8 cellular contexts compared by ENCODE assay signal in genomic region chrX:154477891-154478477, GRCh38. TPM values are rescaled to one million over a fixed set of nuclear protein-coding genes. Genes with fewer than 3 reads are reported as not detected.
A peak's percentile ranks its signal among the peaks of the same experiment; 100 is the strongest.
DNase-seq lines count a peak whose midpoint lies in the region; ATAC-seq, FAIRE-seq and TF ChIP-seq lines count a peak whose summit lies in the region.

No MANE protein-coding gene starts in this region.

- SMC1A ChIA-PET in GM12878 (lab: Charles Lee; ENCODE audit: uncharacterized antibody, unreplicated experiment) = no interaction called here

- TF ChIP-seq CTCF in heart left ventricle (IDR thresholded peaks at IDR 0.05) = no peak
- no peak for TF ChIP-seq CTCF in GM12878 (IDR thresholded peaks at IDR 0.05 in 2 of 3, conservative IDR thresholded peaks at IDR 0.05 in 1 of 3; ENCODE audit: control insufficient read depth in 2 of 3, extremely low read depth in 1 of 3, insufficient read depth in 1 of 3, low read depth in 3 of 3, low read length in 3 of 3)

- no peaks in the 10 kb centered on the region for H3K79me1 ChIP-seq in mesendoderm (ENCODE audit: low read length)

- peak overlapping the region; percentile 71 for H3K56ac ChIP-seq in mesendoderm (ENCODE audit: low read length)

- in situ Hi-C loops in GM12878 (cut with MboI) = no loop called here

- no peak overlapping the region for H4K5ac ChIP-seq in mesendoderm (ENCODE audit: low read length)

- peak overlapping the region; percentile 23 to 67 (median 58) for H3K4me3 ChIP-seq in heart left ventricle
- peak overlapping the region; percentile 58; the same call in 1 of the 2 replicates for H3K4me3 ChIP-seq in GM12878
- H3K4me3 ChIP-seq in mesendoderm (ENCODE audit: low read length) = peak overlapping the region; percentile 34
- peak overlapping the region in 1 of 2 donors; percentile 55 for H3K4me3 ChIP-seq in aorta (ENCODE audit: low read length in 2 of 2)

- H3K9ac ChIP-seq in GM12878 (ENCODE audit: control insufficient read depth, insufficient read depth, low read length) (peak overlapping the region; percentile 50; the same call in 1 of the 2 replicates), mesendoderm (ENCODE audit: low read length) (peak overlapping the region; percentile 60)

- H3K18ac ChIP-seq in mesendoderm (ENCODE audit: low read length) = no peak overlapping the region

- DNase-seq in heart left ventricle (no peak), left ventricle myocardium superior (no peak), GM12878 (ENCODE audit: low read depth, low spot score) (no peak), mesendoderm (no peak), aorta (peak; percentile 51 to 76), HTR-8/SVneo (ENCODE audit: insufficient read length, low spot score) (no peak)

- H3K4me1 ChIP-seq in heart left ventricle (peaks cover 0 to 9% (median 0%) of the 10 kb centered on the region in 12 donors), GM12878 (ENCODE audit: control insufficient read depth, insufficient read depth, low read length) (no peaks in the 10 kb centered on the region; the same call in 1 of the 2 replicates), mesendoderm (ENCODE audit: control insufficient read depth, low read depth, low read length) (no peaks in the 10 kb centered on the region), aorta (ENCODE audit: control insufficient read depth in 1 of 2, insufficient read depth in 2 of 2, low read length in 2 of 2) (no peaks in the 10 kb centered on the region)

- no peak overlapping the region for H3K23ac ChIP-seq in mesendoderm (ENCODE audit: low read length)

- H3K4me2 ChIP-seq in GM12878 (ENCODE audit: control insufficient read depth, insufficient read depth) = peak overlapping the region; percentile 94
- H3K4me2 ChIP-seq in mesendoderm (ENCODE audit: low read length) = peak overlapping the region; percentile 34

- H3K79me2 ChIP-seq in GM12878 (ENCODE audit: control insufficient read depth, insufficient read depth, low read length) (no peaks in the 10 kb centered on the region; the same call in 1 of the 2 replicates), mesendoderm (ENCODE audit: control insufficient read depth, insufficient read depth, low read length) (no peaks in the 10 kb centered on the region)

- ATAC-seq in heart left ventricle (no peak), left ventricle myocardium superior (no peak), GM12878 (no peak), aorta (ENCODE audit: low FRiP score) (no peak), HG03280 (IDR thresholded peaks at IDR 0.05; ENCODE audit: unreplicated experiment) (no peak), GM19351 (IDR thresholded peaks at IDR 0.05; ENCODE audit: unreplicated experiment) (no peak)

- TF ChIP-seq POLR2A in heart left ventricle (IDR thresholded peaks at IDR 0.05) (no peak), GM12878 (IDR thresholded peaks at IDR 0.05; ENCODE audit: low read depth, low read length) (no peak)

- intact Hi-C loops in heart left ventricle (cut with DNase I) (loop anchor here in 2 of 10 donors (5.0 kb wide), 3 partner anchors 39 to 81 kb away; partner anchors contain the start of genes FAM3A (in 1 of the 2), GDI1 (in 1 of the 2) and RPL10 (in 1 of the 2)), left ventricle myocardium superior (cut with micrococcal nuclease) (no loop called here), GM12878 (cut with micrococcal nuclease; ENCODE audit: unreplicated experiment) (loop anchor here (2.0 to 5.0 kb wide), 3 partner anchors 39 to 67 kb away; partner anchors contain the start of genes FAM3A, GDI1 and TAFAZZIN), aorta (cut with DNase I) (loop anchor here in 1 of 2 donors (1.0 kb wide), 1 partner anchor 34 kb away; the partner anchor contains the start of gene FAM50A)

- no peak overlapping the region for H2BK5ac ChIP-seq in mesendoderm (ENCODE audit: low read length)

- H4K8ac ChIP-seq in mesendoderm (ENCODE audit: low read depth, low read length) = no peak overlapping the region

- no peaks in the 10 kb centered on the region for H4K20me1 ChIP-seq in GM12878 (ENCODE audit: control insufficient read depth, insufficient read depth)

- 59 to 72% (median 64%) methylated on average over 24 of the region's 24 CpGs for WGBS in heart left ventricle, 4 donors
- 51% methylated on average over 21 of the region's 24 CpGs for WGBS in GM12878 (ENCODE audit: insufficient coverage, insufficient replicate concordance, low lambda C conversion rate, missing lambda C conversion rate)
- no CpG with 5 or more reads among the region's 24 CpGs for WGBS in mesendoderm (ENCODE audit: extremely low coverage, insufficient coverage, low lambda C conversion rate)
- whole genome bisulfite sequencing in aorta, 2 donors = 47 to 63% methylated on average over 24 of the region's 24 CpGs

- POLR2A ChIA-PET in GM12878 (lab: Charles Lee) = interaction anchor here (0.7 to 1.4 kb wide), 4 partner anchors 9 to 20 kb away, joined by 3 to 7 read pairs (median 3); partner anchors contain the start of gene UBL4A

- no peak overlapping the region for H2BK120ac ChIP-seq in mesendoderm (ENCODE audit: low read depth, low read length)

- TF ChIP-seq EP300 in GM12878 (IDR thresholded peaks at IDR 0.05; ENCODE audit: borderline replicate concordance in 1 of 2, control insufficient read depth in 1 of 2, low read depth in 2 of 2, low read length in 2 of 2) = no peak

- RAD21 ChIA-PET in GM12878 (lab: Charles Lee; ENCODE audit: unreplicated experiment) = interaction anchor here (0.8 kb wide), 2 partner anchors 9 to 48 kb away, joined by 3 to 4 read pairs; no protein-coding TSS in a partner anchor

- no peak for TF ChIP-seq RAD21 in GM12878 (IDR thresholded peaks at IDR 0.05; ENCODE audit: insufficient read depth, low read depth, low read length)

- H2AK5ac ChIP-seq in mesendoderm (ENCODE audit: low read length) = no peak overlapping the region

- H3K27me3 ChIP-seq in heart left ventricle = no peaks in the 10 kb centered on the region
- no peaks in the 10 kb centered on the region for H3K27me3 ChIP-seq in GM12878 (replicated peaks in 1 of 2; ENCODE audit: control insufficient read depth in 2 of 2, insufficient read depth in 2 of 2, low read length in 1 of 2)
- H3K27me3 ChIP-seq in mesendoderm (ENCODE audit: insufficient read depth, low read length, poor library complexity) = no peaks in the 10 kb centered on the region
- no peaks in the 10 kb centered on the region for H3K27me3 ChIP-seq in aorta (ENCODE audit: control insufficient read depth in 1 of 2, insufficient read depth in 2 of 2, low read length in 1 of 2)

- CTCF ChIA-PET in GM12878 (lab: Yijun Ruan, JAX) = no interaction called here

- BruUV-seq in GM12878 (replicated peaks; lab: Mats Ljungman, UMichigan) = TSS peak; percentile 84

- no peak overlapping the region for H3K4ac ChIP-seq in mesendoderm (ENCODE audit: low read depth, low read length)

- no peak for FAIRE-seq in GM12878 (lab: Jason Lieb, UNC)
- no peak for FAIRE-seq in HTR-8/SVneo (lab: Jason Lieb, UNC)

- no peak overlapping the region for H2BK15ac ChIP-seq in mesendoderm (replicated peaks; ENCODE audit: low read depth)

- peak overlapping the region in 9 of 12 donors; percentile 24 to 88 (median 84) for H3K27ac ChIP-seq in heart left ventricle
- H3K27ac ChIP-seq in GM12878 (ENCODE audit: control insufficient read depth, insufficient read depth) = no peak overlapping the region
- H3K27ac ChIP-seq in mesendoderm (ENCODE audit: low read depth, low read length) = no peak overlapping the region
- no peak overlapping the region for H3K27ac ChIP-seq in aorta (ENCODE audit: low read depth in 1 of 2, low read length in 2 of 2)

- H3K36me3 ChIP-seq in heart left ventricle (no peaks in the 10 kb centered on the region), GM12878 (ENCODE audit: control insufficient read depth in 2 of 2, insufficient read depth in 2 of 2, low read length in 1 of 2) (no peaks in the 10 kb centered on the region), mesendoderm (ENCODE audit: control insufficient read depth, insufficient read depth, low read length) (no peaks in the 10 kb centered on the region), aorta (ENCODE audit: control insufficient read depth in 1 of 2, insufficient read depth in 2 of 2, low read length in 1 of 2) (no peaks in the 10 kb centered on the region)

- no peak overlapping the region for H2AFZ ChIP-seq in GM12878 (ENCODE audit: control insufficient read depth, low read depth, low read length)

- no peaks in the 10 kb centered on the region for H3K9me3 ChIP-seq in heart left ventricle
- no peaks in the 10 kb centered on the region; the same call in 2 of the 3 replicates for H3K9me3 ChIP-seq in GM12878 (replicated peaks; ENCODE audit: control insufficient read depth, insufficient read depth, low read length)
- no peaks in the 10 kb centered on the region for H3K9me3 ChIP-seq in aorta (ENCODE audit: control insufficient read depth, low read length)

RNA-seq across cellular contexts. Expression of gene LAGE3, which starts 1.1 kb away (rescaled TPM):
- total RNA-seq in heart left ventricle (10 to 100 TPM; 16.2 to 23.6 (median 18.9) TPM), left ventricle myocardium superior (20.7 TPM), GM12878 (2014; rRNA removed) (32.0 and 34.6 TPM in 2 replicates), GM12878 (2014; rRNA removed; fragmentation: Illumina TruSeq; extraction: Trizol) (8.9 and 9.5 TPM in 2 replicates), GM12878 (2021) (26.2 and 27.6 TPM in 2 replicates), aorta (1 to 10 TPM; 6.0 to 8.3 TPM)
- polyA plus RNA-seq in heart left ventricle (10 to 100 TPM; 15.1 to 26.8 TPM), GM12878 (2011; rRNA removed) (6.1 and 11.8 TPM in 2 replicates), GM12878 (2014; fragmentation: Illumina TruSeq; extraction: Trizol) (1.0 and 6.4 TPM in 2 replicates), GM12878 (2014; fragmentation: Nextera tagmentation; extraction: Ambion mirVana) (10 to 100 TPM in 1 of 2 experiments, 1 to 10 TPM in 1; 5.3 to 10.2 TPM), GM12878 (2014; rRNA removed) (28.5 and 31.7 TPM in 2 replicates), GM12878 (2016; fragmentation: Nextera tagmentation; extraction: Ambion mirVana) (10 to 100 TPM; 62.8 to 63.7 TPM), aorta (1 to 10 TPM; 3.5 to 9.1 TPM)
- total RNA-seq in GM12878 (2013; cell fraction: nucleolus; rRNA removed) = 0.96 TPM in 1 of 2 replicates, not detected in the other
- polyA plus RNA-seq in GM12878 (2011; ENCODE audit: low read depth) = 17.0 TPM
- 19.7 and 23.9 TPM in 2 replicates for polyA plus RNA-seq in GM12878 (2011; cell fraction: cytosol; rRNA removed)
- 14.8 and 16.4 TPM in 2 replicates for polyA plus RNA-seq in GM12878 (2011; cell fraction: nucleus; rRNA removed)
- polyA plus RNA-seq in GM12878 (2012) = 19.0 and 19.9 TPM in 2 replicates
- 2.2 and 5.6 TPM in 2 replicates for polyA minus RNA-seq in GM12878 (2011; rRNA and poly(A)+ RNA removed)
- 3.4 and 3.5 TPM in 2 replicates for polyA minus RNA-seq in GM12878 (2011; cell fraction: cytosol; rRNA and poly(A)+ RNA removed)
- 1.7 and 2.2 TPM in 2 replicates for polyA minus RNA-seq in GM12878 (2011; cell fraction: nucleus; rRNA and poly(A)+ RNA removed)
- polyA plus RNA-seq in mesendoderm (2013, experiment 1 of 2) = 45.4 TPM
- polyA plus RNA-seq in mesendoderm (2013, experiment 2 of 2) = 45.3 TPM

RNA-seq across cellular contexts. Expression of gene UBL4A, which starts 8.4 kb away (rescaled TPM):
- 10 to 100 TPM; 40.6 to 92.8 (median 53.7) TPM for total RNA-seq in heart left ventricle
- polyA plus RNA-seq in heart left ventricle = 10 to 100 TPM; 34.6 to 72.8 TPM
- total RNA-seq in left ventricle myocardium superior = 58.6 TPM
- total RNA-seq in GM12878 (2013; cell fraction: nucleolus; rRNA removed) = 9.6 and 12.4 TPM in 2 replicates
- 44.2 and 45.6 TPM in 2 replicates for total RNA-seq in GM12878 (2014; rRNA removed)
- total RNA-seq in GM12878 (2014; rRNA removed; fragmentation: Illumina TruSeq; extraction: Trizol) = 24.7 and 26.0 TPM in 2 replicates
- 34.3 and 38.0 TPM in 2 replicates for total RNA-seq in GM12878 (2021)
- 7.4 TPM for polyA plus RNA-seq in GM12878 (2011; ENCODE audit: low read depth)
- 14.4 and 20.4 TPM in 2 replicates for polyA plus RNA-seq in GM12878 (2011; rRNA removed)
- 34.6 and 48.8 TPM in 2 replicates for polyA plus RNA-seq in GM12878 (2011; cell fraction: cytosol; rRNA removed)
- 30.8 and 32.9 TPM in 2 replicates for polyA plus RNA-seq in GM12878 (2011; cell fraction: nucleus; rRNA removed)
- polyA plus RNA-seq in GM12878 (2012) = 14.7 and 18.8 TPM in 2 replicates
- 12.2 and 30.0 TPM in 2 replicates for polyA plus RNA-seq in GM12878 (2014; fragmentation: Illumina TruSeq; extraction: Trizol)
- polyA plus RNA-seq in GM12878 (2014; fragmentation: Nextera tagmentation; extraction: Ambion mirVana) = 1 to 10 TPM; 4.2 to 7.0 TPM
- polyA plus RNA-seq in GM12878 (2014; rRNA removed) = 41.1 and 43.1 TPM in 2 replicates
- polyA plus RNA-seq in GM12878 (2016; fragmentation: Nextera tagmentation; extraction: Ambion mirVana) = 10 to 100 TPM; 49.8 to 49.9 TPM
- 14.3 and 29.7 TPM in 2 replicates for polyA minus RNA-seq in GM12878 (2011; rRNA and poly(A)+ RNA removed)
- 13.2 and 16.3 TPM in 2 replicates for polyA minus RNA-seq in GM12878 (2011; cell fraction: cytosol; rRNA and poly(A)+ RNA removed)
- polyA minus RNA-seq in GM12878 (2011; cell fraction: nucleus; rRNA and poly(A)+ RNA removed) = 11.8 and 18.9 TPM in 2 replicates
- 13.6 TPM for polyA plus RNA-seq in mesendoderm (2013, experiment 1 of 2)
- polyA plus RNA-seq in mesendoderm (2013, experiment 2 of 2) = 14.1 TPM
- total RNA-seq in aorta = 10 to 100 TPM; 20.5 to 27.2 TPM
- 10 to 100 TPM; 24.3 to 26.6 TPM for polyA plus RNA-seq in aorta

RNA-seq across cellular contexts. Expression of gene SLC10A3, which starts 12.4 kb away (rescaled TPM):
- 10 to 100 TPM in 8 of 9 donors, 1 to 10 TPM in 1; 8.3 to 33.3 (median 15.5) TPM for total RNA-seq in heart left ventricle
- 10 to 100 TPM; 12.2 to 50.6 TPM for polyA plus RNA-seq in heart left ventricle
- 12.2 TPM for total RNA-seq in left ventricle myocardium superior
- total RNA-seq in GM12878 (2013; cell fraction: nucleolus; rRNA removed) = 6.6 and 6.9 TPM in 2 replicates
- total RNA-seq in GM12878 (2014; rRNA removed) = 10.3 and 14.1 TPM in 2 replicates
- 6.4 and 7.8 TPM in 2 replicates for total RNA-seq in GM12878 (2014; rRNA removed; fragmentation: Illumina TruSeq; extraction: Trizol)
- 14.2 and 16.4 TPM in 2 replicates for total RNA-seq in GM12878 (2021)
- polyA plus RNA-seq in GM12878 (2011; ENCODE audit: low read depth) = 9.2 TPM
- 2.1 and 4.8 TPM in 2 replicates for polyA plus RNA-seq in GM12878 (2011; rRNA removed)
- polyA plus RNA-seq in GM12878 (2011; cell fraction: cytosol; rRNA removed) = 6.9 and 11.1 TPM in 2 replicates
- 16.0 and 17.5 TPM in 2 replicates for polyA plus RNA-seq in GM12878 (2011; cell fraction: nucleus; rRNA removed)
- polyA plus RNA-seq in GM12878 (2012) = 12.1 and 18.1 TPM in 2 replicates
- 0.90 and 5.4 TPM in 2 replicates for polyA plus RNA-seq in GM12878 (2014; fragmentation: Illumina TruSeq; extraction: Trizol)
- polyA plus RNA-seq in GM12878 (2014; fragmentation: Nextera tagmentation; extraction: Ambion mirVana) = 1 to 10 TPM; 1.7 to 3.6 TPM
- polyA plus RNA-seq in GM12878 (2014; rRNA removed) = 14.7 and 16.4 TPM in 2 replicates
- polyA plus RNA-seq in GM12878 (2016; fragmentation: Nextera tagmentation; extraction: Ambion mirVana) = 10 to 100 TPM; 19.6 to 23.5 TPM
- polyA minus RNA-seq in GM12878 (2011; rRNA and poly(A)+ RNA removed) = 4.1 and 8.3 TPM in 2 replicates
- 2.9 and 3.6 TPM in 2 replicates for polyA minus RNA-seq in GM12878 (2011; cell fraction: cytosol; rRNA and poly(A)+ RNA removed)
- polyA minus RNA-seq in GM12878 (2011; cell fraction: nucleus; rRNA and poly(A)+ RNA removed) = 7.6 and 10.1 TPM in 2 replicates
- polyA plus RNA-seq in mesendoderm (2013, experiment 1 of 2) = 8.7 TPM
- 8.9 TPM for polyA plus RNA-seq in mesendoderm (2013, experiment 2 of 2)
- 10 to 100 TPM; 24.2 to 27.7 TPM for total RNA-seq in aorta
- polyA plus RNA-seq in aorta = 10 to 100 TPM; 16.8 to 38.8 TPM

RNA-seq across cellular contexts. Expression of gene PLXNA3, which starts 19.9 kb away (rescaled TPM):
- total RNA-seq in heart left ventricle = 10 to 100 TPM in 7 of 9 donors, 1 to 10 TPM in 2; 4.7 to 46.6 (median 15.3) TPM
- polyA plus RNA-seq in heart left ventricle = 10 to 100 TPM in 1 of 2 donors, 1 to 10 TPM in 1; 8.7 to 12.2 TPM
- 22.0 TPM for total RNA-seq in left ventricle myocardium superior
- 41.6 and 54.9 TPM in 2 replicates for total RNA-seq in GM12878 (2013; cell fraction: nucleolus; rRNA removed)
- total RNA-seq in GM12878 (2014; rRNA removed) = 2.7 and 3.6 TPM in 2 replicates
- 3.3 and 3.7 TPM in 2 replicates for total RNA-seq in GM12878 (2014; rRNA removed; fragmentation: Illumina TruSeq; extraction: Trizol)
- 19.2 and 26.8 TPM in 2 replicates for total RNA-seq in GM12878 (2021)
- 10.4 TPM for polyA plus RNA-seq in GM12878 (2011; ENCODE audit: low read depth)
- polyA plus RNA-seq in GM12878 (2011; rRNA removed) = 3.2 and 11.0 TPM in 2 replicates
- 6.7 and 10.4 TPM in 2 replicates for polyA plus RNA-seq in GM12878 (2011; cell fraction: cytosol; rRNA removed)
- polyA plus RNA-seq in GM12878 (2011; cell fraction: nucleus; rRNA removed) = 220 and 271 TPM in 2 replicates
- polyA plus RNA-seq in GM12878 (2012) = 33.0 and 34.0 TPM in 2 replicates
- 4.8 and 10.8 TPM in 2 replicates for polyA plus RNA-seq in GM12878 (2014; fragmentation: Illumina TruSeq; extraction: Trizol)
- polyA plus RNA-seq in GM12878 (2014; fragmentation: Nextera tagmentation; extraction: Ambion mirVana) = under 1 TPM; 0.26 to 0.32 TPM
- 14.5 and 20.1 TPM in 2 replicates for polyA plus RNA-seq in GM12878 (2014; rRNA removed)
- 1 to 10 TPM; 3.0 to 3.4 TPM for polyA plus RNA-seq in GM12878 (2016; fragmentation: Nextera tagmentation; extraction: Ambion mirVana)
- 8.2 and 8.3 TPM in 2 replicates for polyA minus RNA-seq in GM12878 (2011; rRNA and poly(A)+ RNA removed)
- polyA minus RNA-seq in GM12878 (2011; cell fraction: cytosol; rRNA and poly(A)+ RNA removed) = 3.1 and 5.4 TPM in 2 replicates
- 38.1 and 60.4 TPM in 2 replicates for polyA minus RNA-seq in GM12878 (2011; cell fraction: nucleus; rRNA and poly(A)+ RNA removed)
- polyA plus RNA-seq in mesendoderm (2013, experiment 1 of 2) = 8.7 TPM
- 8.4 TPM for polyA plus RNA-seq in mesendoderm (2013, experiment 2 of 2)
- total RNA-seq in aorta = 10 to 100 TPM; 59.4 to 79.1 TPM
- polyA plus RNA-seq in aorta = 10 to 100 TPM in 1 of 2 donors, 1 to 10 TPM in 1; 6.5 to 39.7 TPM

RNA-seq across cellular contexts. Expression of gene FAM50A, which starts 34.0 kb away (rescaled TPM):
- total RNA-seq in heart left ventricle (10 to 100 TPM; 27.7 to 65.1 (median 41.2) TPM), left ventricle myocardium superior (48.4 TPM), GM12878 (2014; rRNA removed) (25.8 and 32.1 TPM in 2 replicates), GM12878 (2014; rRNA removed; fragmentation: Illumina TruSeq; extraction: Trizol) (37.0 and 39.5 TPM in 2 replicates), GM12878 (2021) (44.3 and 46.7 TPM in 2 replicates), aorta (10 to 100 TPM; 57.1 to 62.9 TPM)
- polyA plus RNA-seq in heart left ventricle (100 to 1,000 TPM; 118 to 119 TPM), GM12878 (2011; rRNA removed) (23.0 and 30.2 TPM in 2 replicates), GM12878 (2014; fragmentation: Illumina TruSeq; extraction: Trizol) (32.9 and 43.9 TPM in 2 replicates), GM12878 (2014; fragmentation: Nextera tagmentation; extraction: Ambion mirVana) (1 to 10 TPM; 4.2 to 5.4 TPM), GM12878 (2014; rRNA removed) (45.8 and 51.3 TPM in 2 replicates), GM12878 (2016; fragmentation: Nextera tagmentation; extraction: Ambion mirVana) (10 to 100 TPM; 20.4 to 40.9 TPM), aorta (100 to 1,000 TPM; 138 to 246 TPM)
- total RNA-seq in GM12878 (2013; cell fraction: nucleolus; rRNA removed) = 24.0 and 37.5 TPM in 2 replicates
- 36.1 TPM for polyA plus RNA-seq in GM12878 (2011; ENCODE audit: low read depth)
- polyA plus RNA-seq in GM12878 (2011; cell fraction: cytosol; rRNA removed) = 28.7 and 33.2 TPM in 2 replicates
- 82.3 and 87.7 TPM in 2 replicates for polyA plus RNA-seq in GM12878 (2011; cell fraction: nucleus; rRNA removed)
- polyA plus RNA-seq in GM12878 (2012) = 53.3 and 57.8 TPM in 2 replicates
- polyA minus RNA-seq in GM12878 (2011; rRNA and poly(A)+ RNA removed) = 24.0 and 28.1 TPM in 2 replicates
- polyA minus RNA-seq in GM12878 (2011; cell fraction: cytosol; rRNA and poly(A)+ RNA removed) = 9.5 and 11.9 TPM in 2 replicates
- 14.5 and 24.8 TPM in 2 replicates for polyA minus RNA-seq in GM12878 (2011; cell fraction: nucleus; rRNA and poly(A)+ RNA removed)
- 34.4 TPM for polyA plus RNA-seq in mesendoderm (2013, experiment 1 of 2)
- polyA plus RNA-seq in mesendoderm (2013, experiment 2 of 2) = 35.6 TPM

Comparison
In these comparisons a context has a peak if more than half of its experiments do, and no peak if none do; other contexts are left out.
1. DNase-seq: peak in aorta (2 of 2); none in heart left ventricle (0 of 5), left ventricle myocardium superior (single experiment), GM12878 (single experiment), mesendoderm (single experiment) and HTR-8/SVneo (single experiment).
2. H3K27ac ChIP-seq: peak in heart left ventricle (9 of 12); none in GM12878 (single experiment), mesendoderm (single experiment) and aorta (0 of 2).